13 cellular contexts compared by ENCODE assay signal in genomic region chr14:100079606-100080005, GRCh38. TPM values are rescaled to one million over a fixed set of nuclear protein-coding genes. Genes with fewer than 3 reads are reported as not detected.
DNase-seq lines count a peak whose midpoint lies in the region; ATAC-seq and TF ChIP-seq lines count a peak whose summit lies in the region.
"Had no signal": no experiment of that assay in that cellular context is flagged by ENCODE, and none has a peak within 500 bp of the region (broad histone marks: within the 10 kb centered on the region; RNA-seq: fewer than 3 reads in every experiment).

No MANE protein-coding gene starts in this region.

- H3K9ac ChIP-seq in skeletal muscle satellite cell (ENCODE audit: low read depth, low read length): no peak overlapping the region

- H3K4me1 ChIP-seq in Peyer's patch (peaks cover 0 to 19% (median 7%) of the 10 kb centered on the region in 4 donors), skeletal muscle satellite cell (ENCODE audit: control insufficient read depth, insufficient read depth, low read length) (peaks cover 29% of the 10 kb centered on the region)
- H3K4me1 ChIP-seq: A549 had no signal

- H3K9me3 ChIP-seq in Peyer's patch: no peaks in the 10 kb centered on the region
- H3K9me3 ChIP-seq in skeletal muscle satellite cell (replicated peaks; ENCODE audit: low read length): no peaks in the 10 kb centered on the region
- H3K9me3 ChIP-seq: A549, esophagus muscularis mucosa had no signal

- H3K27ac ChIP-seq in Peyer's patch: peak overlapping the region; percentile 1 to 70 (median 50)
- peak overlapping the region; percentile 67 for H3K27ac ChIP-seq in cingulate gyrus (ENCODE audit: low read depth, low read length)

- POLR2A ChIA-PET in activated CD4-positive, alpha-beta T cell treated with anti-CD3 and anti-CD28 coated beads for 36 hours (lab: Charles Lee): interaction anchor here (0.6 to 6.8 kb wide), 9 partner anchors 9 to 79 kb away, joined by 3 to 74 read pairs (median 3); partner anchors contain the start of gene EVL

- TF ChIP-seq CTCF in Peyer's patch (IDR thresholded peaks at IDR 0.05) (no peak), omental fat pad (IDR thresholded peaks at IDR 0.05) (no peak)

- H3K4me3 ChIP-seq in Peyer's patch (no peak overlapping the region), skeletal muscle satellite cell (ENCODE audit: low read length) (no peak overlapping the region)
- H3K4me3 ChIP-seq: A549, esophagus muscularis mucosa had no signal

- CTCF ChIA-PET in activated CD4-positive, alpha-beta T cell treated with anti-CD3 and anti-CD28 coated beads for 36 hours (lab: Charles Lee): interaction anchor here (9.2 to 10.6 kb wide), 3 partner anchors 11 to 27 kb away, joined by 133 to 231 read pairs (median 185); partner anchors contain the start of gene EVL

- H3K4me3 Mint-ChIP-seq in activated CD4-positive, alpha-beta T cell treated with anti-CD3 and anti-CD28 coated beads for 36 hours: peak overlapping the region; percentile 57
- H3K4me3 Mint-ChIP-seq: nephron progenitor cell had no signal

- H3K27me3 ChIP-seq in Peyer's patch (no peaks in the 10 kb centered on the region), skeletal muscle satellite cell (ENCODE audit: control insufficient read depth, insufficient read depth, low read length) (no peaks in the 10 kb centered on the region)
- H3K27me3 ChIP-seq: esophagus muscularis mucosa had no signal

- H3K4me2 ChIP-seq in skeletal muscle satellite cell (ENCODE audit: low read length): peak overlapping the region; percentile 3
- H3K4me2 ChIP-seq: A549 had no signal

- peaks cover 63% of the 10 kb centered on the region for H3K36me3 Mint-ChIP-seq in activated CD4-positive, alpha-beta T cell treated with anti-CD3 and anti-CD28 coated beads for 36 hours (ENCODE audit: low read depth)

- peak; percentile 14 for DNase-seq in activated CD4-positive, alpha-beta T cell treated with anti-CD3 and anti-CD28 coated beads for 36 hours
- no peak for DNase-seq in activated CD4-positive, alpha-beta T cell treated with anti-CD3 and anti-CD28 coated beads, Interleukin-2, amount 50 U/mL, for 48 hours
- DNase-seq in Peyer's patch (no peak), omental fat pad (ENCODE audit: low spot score) (no peak), germinal center (ENCODE audit: low spot score) (no peak)
- DNase-seq: NCI-H510A, nephron progenitor cell, SIG-M5 had no signal

- peak overlapping the region; percentile 91 for H3K27ac Mint-ChIP-seq in activated CD4-positive, alpha-beta T cell treated with anti-CD3 and anti-CD28 coated beads for 36 hours

- H3K36me3 ChIP-seq in Peyer's patch: no peaks in the 10 kb centered on the region
- no peaks in the 10 kb centered on the region for H3K36me3 ChIP-seq in skeletal muscle satellite cell (ENCODE audit: insufficient read depth, low read length)
- H3K36me3 ChIP-seq: esophagus muscularis mucosa had no signal

- intact Hi-C loops in activated CD4-positive, alpha-beta T cell treated with anti-CD3 and anti-CD28 coated beads for 36 hours (cut with DNase I, micrococcal nuclease): loop anchor here in 1 of 2 experiments (1.0 kb wide), 1 partner anchor 11 kb away; no protein-coding TSS in a partner anchor

- no peak for ATAC-seq in activated CD4-positive, alpha-beta T cell treated with anti-CD3 and anti-CD28 coated beads for 36 hours
- no peak for ATAC-seq in omental fat pad (ENCODE audit: low FRiP score)
- no peak for ATAC-seq in GM21381 (IDR thresholded peaks at IDR 0.05; ENCODE audit: unreplicated experiment)

- peaks cover 97% of the 10 kb centered on the region for H3K4me1 Mint-ChIP-seq in activated CD4-positive, alpha-beta T cell treated with anti-CD3 and anti-CD28 coated beads for 36 hours

- no peak for TF ChIP-seq POLR2A in Peyer's patch (IDR thresholded peaks at IDR 0.05)

- no peaks in the 10 kb centered on the region for H3K9me3 Mint-ChIP-seq in activated CD4-positive, alpha-beta T cell treated with anti-CD3 and anti-CD28 coated beads for 36 hours (ENCODE audit: low read depth)

- no peaks in the 10 kb centered on the region for H3K27me3 Mint-ChIP-seq in activated CD4-positive, alpha-beta T cell treated with anti-CD3 and anti-CD28 coated beads for 36 hours

RNA-seq across cellular contexts. Expression of gene EVL, which starts 14.4 kb away (rescaled TPM):
- 100 to 1,000 TPM; 249 to 378 TPM for total RNA-seq in activated CD4-positive, alpha-beta T cell treated with anti-CD3 and anti-CD28 coated beads for 36 hours
- total RNA-seq in Peyer's patch (100 to 1,000 TPM in 2 of 4 donors, 10 to 100 TPM in 2; 44.9 to 409 (median 110) TPM), omental fat pad (100 to 1,000 TPM in 1 of 4 donors, 10 to 100 TPM in 3; 33.7 to 148 (median 56.1) TPM)
- 8.4 and 15.5 TPM in 2 replicates for total RNA-seq in skeletal muscle satellite cell (2012; rRNA removed)
